In the genomic region with DNA sequence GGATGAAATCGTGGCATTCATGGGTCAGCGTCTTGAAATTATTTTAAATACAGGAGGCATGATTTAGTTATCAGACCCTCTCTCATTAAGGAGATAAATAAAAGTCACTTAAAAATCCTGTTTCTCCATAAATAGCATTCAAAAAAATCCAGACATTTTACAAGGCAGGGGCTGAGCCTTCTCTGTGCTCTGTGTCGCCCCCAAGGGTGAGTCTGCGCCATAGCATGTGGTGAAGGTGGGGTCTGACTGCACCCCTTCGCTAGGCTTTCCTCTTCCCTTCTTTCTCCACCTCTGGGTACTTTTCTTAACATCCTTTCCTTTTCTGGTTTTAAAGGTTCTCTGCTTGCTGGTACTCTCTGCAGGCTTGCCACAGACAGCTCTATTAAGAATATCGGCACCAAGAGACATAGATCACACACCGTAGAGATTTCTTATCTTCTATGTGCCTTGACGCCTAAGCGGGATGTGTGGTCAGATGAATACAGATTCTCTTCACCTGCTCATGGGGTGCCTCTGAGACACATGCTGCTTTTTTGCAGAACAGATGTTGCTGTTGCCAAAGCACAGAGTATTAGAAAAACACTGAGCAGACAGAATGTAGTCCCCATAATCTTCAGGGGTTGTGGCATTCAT, we compare ENCODE assay signal across 9 cellular contexts. TPM values are rescaled to one million over a fixed set of nuclear protein-coding genes. Genes with fewer than 3 reads are reported as not detected.
DNase-seq lines count a peak whose midpoint lies in the region; ATAC-seq and TF ChIP-seq lines count a peak whose summit lies in the region.
"Had no signal": no experiment of that assay in that cellular context is flagged by ENCODE, and none has a peak within 500 bp of the region (broad histone marks: within the 10 kb centered on the region; RNA-seq: fewer than 3 reads in every experiment).

No MANE protein-coding gene starts in this region.

- no peaks in the 10 kb centered on the region for H3K9me3 ChIP-seq in WERI-Rb-1 (ENCODE audit: severe bottlenecking)

- H3K27ac Mint-ChIP-seq in glutamatergic neuron (ENCODE audit: unreplicated experiment) = peak overlapping the region; percentile 64

- DNase-seq in AG08395 (ENCODE audit: low spot score) (peak; percentile 10), WERI-Rb-1 (peak; percentile 9), glutamatergic neuron (peak; percentile 65), NCI-H2196 (lab: John Stamatoyannopoulos, UW; ENCODE audit: unreplicated experiment) (no peak), NCI-H748 (lab: John Stamatoyannopoulos, UW; ENCODE audit: unreplicated experiment) (no peak), NOMO-1 treated with DMSO at 0.1 percent for 48 hours (lab: John Stamatoyannopoulos, UW; ENCODE audit: unreplicated experiment) (no peak)

- TF ChIP-seq CTCF in GM12875 (IDR thresholded peaks at IDR 0.05; ENCODE audit: borderline replicate concordance, insufficient read depth, low read depth, low read length) (peak; percentile 57), WERI-Rb-1 (IDR thresholded peaks at IDR 0.05; ENCODE audit: low read depth, low read length) (peak; percentile 72), glutamatergic neuron (IDR thresholded peaks at IDR 0.05; ENCODE audit: partially characterized antibody, unreplicated experiment) (peak; percentile 75)

- H3K36me3 Mint-ChIP-seq in glutamatergic neuron (ENCODE audit: unreplicated experiment) = no peaks in the 10 kb centered on the region

- no peak for ATAC-seq in GM18517 (IDR thresholded peaks at IDR 0.05; ENCODE audit: unreplicated experiment)

- peaks cover 2% of the 10 kb centered on the region for H3K9me3 Mint-ChIP-seq in glutamatergic neuron (ENCODE audit: unreplicated experiment)

- no peak overlapping the region for H3K27ac ChIP-seq in WERI-Rb-1

- peaks cover 30% of the 10 kb centered on the region for H3K4me1 Mint-ChIP-seq in glutamatergic neuron (ENCODE audit: low read depth, unreplicated experiment)

- no peaks in the 10 kb centered on the region for H3K27me3 Mint-ChIP-seq in glutamatergic neuron (ENCODE audit: unreplicated experiment)

- H3K36me3 ChIP-seq in WERI-Rb-1 = no peaks in the 10 kb centered on the region

- peak overlapping the region; percentile 20 for H3K4me3 Mint-ChIP-seq in glutamatergic neuron (ENCODE audit: unreplicated experiment)

- H3K27me3 ChIP-seq in WERI-Rb-1 (ENCODE audit: insufficient read depth, low read depth, severe bottlenecking) = no peaks in the 10 kb centered on the region

- no peak overlapping the region for H3K4me3 ChIP-seq in GM12875 (ENCODE audit: low read depth, low read length)
- H3K4me3 ChIP-seq in WERI-Rb-1 (ENCODE audit: low read depth, low read length) = no peak overlapping the region

RNA-seq across cellular contexts. Expression of a gene that starts 20.1 kb away (rescaled TPM):
- total RNA-seq in glutamatergic neuron (ENCODE audit: unreplicated experiment) = not detected

RNA-seq across cellular contexts. Expression of a gene that starts 28.6 kb away (rescaled TPM):
- not detected for total RNA-seq in glutamatergic neuron (ENCODE audit: unreplicated experiment)
- total RNA-seq: subcutaneous adipose tissue had no signal

RNA-seq across cellular contexts. Expression of a gene that starts 36.1 kb away (rescaled TPM):
- total RNA-seq in glutamatergic neuron (ENCODE audit: unreplicated experiment) = 66.3 TPM

Comparison
In these comparisons a context has a peak if more than half of its experiments do, and no peak if none do; other contexts are left out.
1. DNase-seq: peak in AG08395 (single experiment), WERI-Rb-1 (single experiment) and glutamatergic neuron (single experiment); none in NCI-H2196 (single experiment), NCI-H748 (single experiment) and NOMO-1 treated with DMSO at 0.1 percent for 48 hours (single experiment).
2. Peak in every context shown above with its lines, with median percentiles within 50 percentile points of each other: CTCF ChIP-seq.